Comparison of ENCODE assay signal across 22 cellular contexts in genomic region chrX:36683507-36683906, GRCh38.
DNase-seq lines count a peak whose midpoint lies in the region; ATAC-seq, FAIRE-seq and TF ChIP-seq lines count a peak whose summit lies in the region.
"Had no signal": no experiment of that assay in that cellular context is flagged by ENCODE, and none has a peak within 500 bp of the region (broad histone marks: within the 10 kb centered on the region; RNA-seq: fewer than 3 reads in every experiment).

No MANE protein-coding gene starts in this region.

- no peak overlapping the region for H3K27ac Mint-ChIP-seq in astrocyte (ENCODE audit: unreplicated experiment)
- H3K27ac Mint-ChIP-seq: B cell; CD14-positive monocyte; CD4-positive, alpha-beta T cell; CD8-positive, alpha-beta memory T cell; HFFc6 had no signal

- H2AFZ ChIP-seq in astrocyte (ENCODE audit: low read depth, low read length): no peak overlapping the region

- no peak for DNase-seq in astrocyte (ENCODE audit: low read depth)
- DNase-seq in left lobe of liver (ENCODE audit: low spot score): no peak
- DNase-seq in DMS53 treated with DMSO at 0.1 percent for 48 hours (lab: John Stamatoyannopoulos, UW; ENCODE audit: unreplicated experiment): no peak
- DNase-seq in activated CD4-positive, CD25-positive, alpha-beta regulatory T cell (lab: John Stamatoyannopoulos, UW): no peak
- DNase-seq: CD4-positive, alpha-beta T cell; CD8-positive, alpha-beta memory T cell; DMS 273 treated with DMSO at 0.1 percent for 48 hours; DMS79 treated with DMSO at 0.1 percent for 48 hours; GF-D8; GOT3; HFFc6 had no signal

- H3K27me3 ChIP-seq in astrocyte (ENCODE audit: insufficient read depth, low read length): no peaks in the 10 kb centered on the region

- FAIRE-seq in astrocyte (lab: Jason Lieb, UNC): peak; percentile 13
- FAIRE-seq: D721Med, GM12891, GM18507, H54 had no signal

- no peaks in the 10 kb centered on the region for H3K4me1 ChIP-seq in astrocyte (ENCODE audit: insufficient read depth, low read length)
- H3K4me1 ChIP-seq: BLaER1, HAP-1 had no signal

- no peaks in the 10 kb centered on the region for H3K9me3 Mint-ChIP-seq in astrocyte (ENCODE audit: unreplicated experiment)
- H3K9me3 Mint-ChIP-seq: CD4-positive, alpha-beta T cell had no signal

- no peak overlapping the region for H3K9ac ChIP-seq in astrocyte (ENCODE audit: low read length)
- H3K9ac ChIP-seq: BLaER1 had no signal

- H3K9me3 ChIP-seq in astrocyte (ENCODE audit: insufficient read depth, low read depth, low read length): no peaks in the 10 kb centered on the region
- H3K9me3 ChIP-seq: BLaER1, HAP-1 had no signal

- ATAC-seq in left lobe of liver: peak; percentile 72
- no peak for ATAC-seq in SK-N-SH treated with all-trans-retinoic acid at 6 μM for 48 hours

- no peaks in the 10 kb centered on the region for H4K20me1 ChIP-seq in astrocyte (ENCODE audit: insufficient read depth, low read length)
- H4K20me1 ChIP-seq: BLaER1 had no signal

- TF ChIP-seq CTCF in 22Rv1 (IDR thresholded peaks at IDR 0.05): no peak
- TF ChIP-seq CTCF in C4-2B (conservative IDR thresholded peaks at IDR 0.05): no peak
- TF ChIP-seq CTCF in astrocyte (IDR thresholded peaks at IDR 0.05; ENCODE audit: insufficient read depth, low read depth, low read length): no peak

- no peaks in the 10 kb centered on the region for H3K36me3 ChIP-seq in astrocyte (ENCODE audit: insufficient read depth, low read length)
- H3K36me3 ChIP-seq: BLaER1, HAP-1 had no signal

- no peak overlapping the region for H3K4me2 ChIP-seq in astrocyte (ENCODE audit: low read length)
- H3K4me2 ChIP-seq: BLaER1 had no signal

- H3K4me3 Mint-ChIP-seq in astrocyte (ENCODE audit: unreplicated experiment): no peak overlapping the region
- H3K4me3 Mint-ChIP-seq: B cell; CD14-positive monocyte; CD4-positive, alpha-beta T cell; CD8-positive, alpha-beta memory T cell; HFFc6 had no signal

- 0 out of 2 replicates have a peak overlapping the region, but pooled peaks have one; percentile 17 for H3K27ac ChIP-seq in 22Rv1
- H3K27ac ChIP-seq in C4-2B: peak overlapping the region; percentile 52; the same call in 1 of the 2 replicates
- no peak overlapping the region for H3K27ac ChIP-seq in astrocyte (ENCODE audit: low read depth, low read length)
- H3K27ac ChIP-seq: BLaER1 had no signal

- no peak overlapping the region for H3K4me3 ChIP-seq in astrocyte (ENCODE audit: insufficient read depth, low read depth, low read length)
- H3K4me3 ChIP-seq: BLaER1, HAP-1 had no signal

- H3K36me3 Mint-ChIP-seq in astrocyte (ENCODE audit: low read depth, unreplicated experiment): no peaks in the 10 kb centered on the region
- H3K36me3 Mint-ChIP-seq: CD14-positive monocyte; CD8-positive, alpha-beta memory T cell had no signal

- no peaks in the 10 kb centered on the region for H3K4me1 Mint-ChIP-seq in astrocyte (ENCODE audit: low read depth, unreplicated experiment)
- H3K4me1 Mint-ChIP-seq: B cell; CD14-positive monocyte; CD8-positive, alpha-beta memory T cell had no signal

- H3K79me2 ChIP-seq in astrocyte (ENCODE audit: insufficient read depth, low read length): no peaks in the 10 kb centered on the region

- H3K27me3 Mint-ChIP-seq in astrocyte (ENCODE audit: low read depth, unreplicated experiment): no peaks in the 10 kb centered on the region
- H3K27me3 Mint-ChIP-seq: B cell; CD4-positive, alpha-beta T cell; CD8-positive, alpha-beta memory T cell had no signal

TF ChIP-seq in SK-N-SH treated with all-trans-retinoic acid at 6 μM for 48 hours, 23 proteins besides CTCF, POLR2A, EP300 and RAD21:
- no peak for TF ChIP-seq OSR1 (CRISPR knock-in tag; IDR thresholded peaks at IDR 0.05)
- no peak for TF ChIP-seq ZNF565 (CRISPR knock-in tag; conservative IDR thresholded peaks at IDR 0.05; ENCODE audit: low read depth)
- TF ChIP-seq TOX (CRISPR knock-in tag; IDR thresholded peaks at IDR 0.05; ENCODE audit: borderline replicate concordance): no peak
- no peak for TF ChIP-seq TCF4 (CRISPR knock-in tag; IDR thresholded peaks at IDR 0.05; ENCODE audit: borderline replicate concordance)
- no peak for TF ChIP-seq ZNF70 (CRISPR knock-in tag; IDR thresholded peaks at IDR 0.05)
- no peak for TF ChIP-seq PPARA (CRISPR knock-in tag; IDR thresholded peaks at IDR 0.05; ENCODE audit: borderline replicate concordance)
- no peak for TF ChIP-seq SNAI2 (CRISPR knock-in tag; IDR thresholded peaks at IDR 0.05)
- no peak for TF ChIP-seq ZFP30 (CRISPR knock-in tag; IDR thresholded peaks at IDR 0.05)
- no peak for TF ChIP-seq RARB (CRISPR knock-in tag; IDR thresholded peaks at IDR 0.05)
- no peak for TF ChIP-seq ZNF8 (CRISPR knock-in tag; IDR thresholded peaks at IDR 0.05)
